Comparison of ENCODE assay signal across 17 cellular contexts in the genomic region with DNA sequence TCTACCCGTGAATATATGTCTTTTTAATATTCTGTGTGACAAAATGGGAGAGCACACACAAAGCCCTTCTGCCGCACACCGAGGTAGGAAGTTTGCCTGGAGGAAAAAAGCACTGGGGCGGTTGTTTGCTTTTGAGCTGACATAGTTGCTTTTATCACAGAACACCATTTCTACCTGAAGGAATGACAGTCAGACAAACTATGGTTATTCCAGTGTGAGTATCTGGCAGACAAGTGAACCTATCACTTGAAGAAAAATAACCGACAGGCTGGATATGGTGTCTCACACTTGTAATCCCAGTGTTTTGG.
"Had no signal": no experiment of that assay in that cellular context is flagged by ENCODE, and none has a peak within 500 bp of the region (broad histone marks: within the 10 kb centered on the region; RNA-seq: fewer than 3 reads in every experiment).

No MANE protein-coding gene starts in this region.

- FAIRE-seq: small intestine had no signal

- H3K36me3 ChIP-seq: brain microvascular endothelial cell, lower lobe of right lung, right atrium auricular region had no signal

- H3K4me3 Mint-ChIP-seq: activated naive CD8-positive, alpha-beta T cell treated with anti-CD3 and anti-CD28 coated beads for 36 hours had no signal

- H3K4me1 ChIP-seq: right atrium auricular region had no signal

- H3K27ac Mint-ChIP-seq: activated naive CD8-positive, alpha-beta T cell treated with anti-CD3 and anti-CD28 coated beads for 36 hours had no signal

- DNase-seq: activated CD4-positive, alpha-beta T cell treated with anti-CD3 and anti-CD28 coated beads, Interleukin-2, amount 50 U/mL, for 4 hours; activated effector memory CD4-positive, alpha-beta T cell treated with Interleukin-2 at 50 U/mL for 16 hours; activated naive CD8-positive, alpha-beta T cell treated with anti-CD3 and anti-CD28 coated beads for 36 hours; activated T-cell treated with anti-CD3 and anti-CD28 coated beads, Interleukin-2, amount 50 U/mL, for 1 hour; brain microvascular endothelial cell; cerebellar nuclear complex; effector CD8-positive, alpha-beta T cell; foreskin melanocyte; left colon; lower lobe of right lung; midbrain; small intestine; stimulated activated CD4-positive, alpha-beta T cell treated with anti-CD3 and anti-CD28 coated beads, Interleukin-4, amount 100 ng/mL, for 4 hours; stimulated activated CD8-positive, alpha-beta memory T cell treated with anti-CD3 and anti-CD28 coated beads, Interleukin-4, amount 100 ng/mL, for 48 hours; stimulated activated naive CD8-positive, alpha-beta T cell treated with anti-CD3 and anti-CD28 coated beads, Interleukin-15, Interleukin-2, amounts not matched to agents 100 U/mL and 50 U/mL, for 24 hours; trophoblast cell had no signal

- H3K9me3 ChIP-seq: lower lobe of right lung, right atrium auricular region had no signal

- H3K27me3 ChIP-seq: brain microvascular endothelial cell, right atrium auricular region had no signal

- H3K27ac ChIP-seq: brain microvascular endothelial cell, lower lobe of right lung, right atrium auricular region had no signal

- ATAC-seq: left colon; stimulated activated naive CD8-positive, alpha-beta T cell treated with anti-CD3 and anti-CD28 coated beads, Interleukin-15, Interleukin-2, amounts not matched to agents 100 U/mL and 50 U/mL, for 24 hours had no signal

- H3K9me3 Mint-ChIP-seq: activated naive CD8-positive, alpha-beta T cell treated with anti-CD3 and anti-CD28 coated beads for 36 hours had no signal

- H3K27me3 Mint-ChIP-seq: activated naive CD8-positive, alpha-beta T cell treated with anti-CD3 and anti-CD28 coated beads for 36 hours had no signal

- H3K4me3 ChIP-seq: lower lobe of right lung, right atrium auricular region had no signal
